25 cellular contexts compared by ENCODE assay signal in genomic region chr15:51965691-51966090, GRCh38.
"Had no signal": no experiment of that assay in that cellular context is flagged by ENCODE, and none has a peak within 500 bp of the region (broad histone marks: within the 10 kb centered on the region; RNA-seq: fewer than 3 reads in every experiment).

No MANE protein-coding gene starts in this region.

- H3K27me3 Mint-ChIP-seq: activated CD4-positive, alpha-beta memory T cell treated with anti-CD3 and anti-CD28 coated beads for 36 hours; activated CD4-positive, alpha-beta T cell treated with anti-CD3 and anti-CD28 coated beads, Interleukin-2, amount 10 ng/mL, durations not matched to agents 7 days and 5 days; activated naive CD8-positive, alpha-beta T cell; T-helper 17 cell had no signal

- H3K4me3 ChIP-seq: cardiac muscle cell, MG63, SJSA1 had no signal

- H3K9me3 ChIP-seq: SJSA1 had no signal

- H3K27ac ChIP-seq: brain microvascular endothelial cell, cardiac muscle cell, SJSA1, VCaP had no signal

- ATAC-seq: T-helper 17 cell had no signal

- DNase-seq: activated CD4-positive, alpha-beta memory T cell treated with anti-CD3 and anti-CD28 coated beads for 36 hours; activated CD4-positive, alpha-beta T cell treated with anti-CD3 and anti-CD28 coated beads, Interleukin-2, amount 10 ng/mL, durations not matched to agents 7 days and 5 days; activated CD4-positive, CD25-positive, alpha-beta regulatory T cell; activated CD8-positive, alpha-beta memory T cell treated with anti-CD3 and anti-CD28 coated beads for 24 hours; activated effector memory CD4-positive, alpha-beta T cell treated with anti-CD3 and anti-CD28 coated beads, Interleukin-2, amount 50 U/mL, for 16 hours; activated naive CD4-positive, alpha-beta T cell treated with anti-CD3 and anti-CD28 coated beads for 36 hours; brain microvascular endothelial cell; KG1; MG63; MV-4-11; NCI-H1105; NCI-H1436; NCI-H1694 treated with DMSO at 0.1 percent for 48 hours; NCI-H2029 treated with DMSO at 0.1 percent for 48 hours; NCI-H345; NCI-H510A; NCI-H526 treated with DMSO at 0.1 percent for 48 hours; NK-92 treated with Interleukin-12 subunit alpha and Interleukin-12 subunit beta, amount 100 ng/mL, for 24 hours; SHP77; T-helper 17 cell had no signal

- H3K4me3 Mint-ChIP-seq: activated CD4-positive, alpha-beta memory T cell treated with anti-CD3 and anti-CD28 coated beads for 36 hours; activated CD4-positive, alpha-beta T cell treated with anti-CD3 and anti-CD28 coated beads, Interleukin-2, amount 10 ng/mL, durations not matched to agents 7 days and 5 days; activated naive CD4-positive, alpha-beta T cell treated with anti-CD3 and anti-CD28 coated beads for 36 hours; activated naive CD8-positive, alpha-beta T cell; activated T-helper 1 cell treated with anti-CD3 and anti-CD28 coated beads, Interleukin-12 subunit alpha, Interleukin-12 subunit beta, Interleukin-2, Interleukin-4 antibody, amounts not matched to agents 30 ng/mL and 10 ng/mL and 1 ng/mL, durations not matched to agents 14 hours and 24 hours and 36 hours; T-helper 17 cell had no signal

- H3K27me3 ChIP-seq: brain microvascular endothelial cell, cardiac muscle cell, MG63, SJSA1 had no signal

- H3K27ac Mint-ChIP-seq: activated CD4-positive, alpha-beta memory T cell treated with anti-CD3 and anti-CD28 coated beads for 36 hours; activated naive CD4-positive, alpha-beta T cell treated with anti-CD3 and anti-CD28 coated beads for 36 hours; activated naive CD8-positive, alpha-beta T cell; activated T-helper 1 cell treated with anti-CD3 and anti-CD28 coated beads, Interleukin-12 subunit alpha, Interleukin-12 subunit beta, Interleukin-2, Interleukin-4 antibody, amounts not matched to agents 30 ng/mL and 10 ng/mL and 1 ng/mL, durations not matched to agents 14 hours and 24 hours and 36 hours; T-helper 17 cell had no signal
